In the genomic region with DNA sequence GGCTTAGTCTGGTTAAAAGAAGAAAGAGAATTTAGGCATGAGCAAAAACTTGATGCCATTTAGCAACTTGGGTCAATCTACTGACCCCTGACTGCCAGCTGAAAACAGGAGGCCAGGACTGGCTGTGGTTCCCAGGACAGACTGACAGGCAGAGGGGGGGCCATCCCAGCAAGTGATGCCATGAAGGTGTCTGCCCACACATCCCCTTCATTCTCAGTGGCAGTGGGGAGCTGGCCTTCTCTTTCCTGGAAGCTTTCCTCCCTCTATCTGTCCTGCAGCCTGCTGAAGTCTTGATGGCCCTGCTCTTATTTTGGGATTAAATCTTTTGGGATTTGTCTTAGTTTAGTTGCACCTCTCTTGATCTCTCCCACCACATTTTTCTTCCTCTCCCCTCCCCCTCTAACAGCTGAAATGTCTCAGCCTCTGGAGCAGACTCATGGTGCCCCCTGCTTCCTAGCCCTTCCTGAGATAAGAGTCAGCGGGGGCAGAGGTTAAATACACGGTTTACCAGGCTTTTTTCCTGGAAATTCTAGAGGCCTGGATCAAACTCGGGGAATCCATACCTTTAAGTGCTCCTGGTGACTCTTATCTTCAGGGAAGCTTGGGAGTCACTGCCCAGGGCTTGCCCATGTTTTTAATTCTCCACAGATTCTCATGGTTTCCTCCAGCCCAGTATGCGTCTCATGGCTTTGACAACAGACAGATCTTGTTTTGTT, we compare ENCODE assay signal across 1 cellular context.
TF ChIP-seq lines count a peak whose summit lies in the region.

No MANE protein-coding gene starts in this region.

TF ChIP-seq in GM23338, 12 proteins besides CTCF, POLR2A, EP300 and RAD21:
- TF ChIP-seq NANOG (IDR thresholded peaks at IDR 0.05; ENCODE audit: borderline replicate concordance) (no peak), ZNF331 (CRISPR knock-in tag; IDR thresholded peaks at IDR 0.05; ENCODE audit: low read depth) (no peak), POLR2AphosphoS5 (IDR thresholded peaks at IDR 0.05; ENCODE audit: low read depth) (no peak), ZNF114 (CRISPR knock-in tag; IDR thresholded peaks at IDR 0.05) (no peak), STAT1 (IDR thresholded peaks at IDR 0.05; ENCODE audit: unreplicated experiment) (no peak), REST (IDR thresholded peaks at IDR 0.05; ENCODE audit: unreplicated experiment) (no peak)
